Comparison of ENCODE assay signal across 1 cellular context in the genomic region with DNA sequence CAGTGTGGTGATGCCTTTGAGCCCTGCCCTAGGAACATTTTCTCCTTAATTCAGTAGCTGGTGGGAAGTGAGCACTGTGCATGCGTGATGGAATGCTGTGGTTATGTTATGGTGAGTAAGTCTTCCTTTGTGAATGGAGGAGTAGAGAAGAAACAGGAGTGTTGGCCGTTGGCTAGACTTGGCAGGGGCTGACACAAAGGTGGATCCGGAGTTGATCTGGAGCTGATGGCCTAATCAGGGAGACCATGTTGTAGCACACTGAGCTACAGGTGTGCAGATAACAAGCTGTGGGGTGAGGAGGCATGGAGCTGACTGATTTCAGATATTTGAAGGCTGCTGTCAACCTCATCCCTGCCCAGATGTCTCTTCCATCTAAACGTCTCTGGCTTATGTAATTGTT.
A peak's percentile ranks its signal among the peaks of the same experiment; 100 is the strongest.
TF ChIP-seq lines count a peak whose summit lies in the region.

No MANE protein-coding gene starts in this region.

TF ChIP-seq in K562, 482 proteins besides CTCF, POLR2A, EP300 and RAD21 (continued from another document and continues in another):
- TF ChIP-seq NCOA1 (IDR thresholded peaks at IDR 0.05; ENCODE audit: low read depth) (peak; percentile 40; the same call in 1 of the 2 replicates), REST (CRISPR knock-in tag; IDR thresholded peaks at IDR 0.05; ENCODE audit: low read depth) (no peak), SUPT5H (IDR thresholded peaks at IDR 0.05) (no peak), POLR3A (IDR thresholded peaks at IDR 0.05; ENCODE audit: borderline replicate concordance, extremely low read depth, insufficient read depth, insufficient read length) (no peak), SMAD4 (CRISPR knock-in tag; conservative IDR thresholded peaks at IDR 0.05) (peak; percentile 59; the same call in 1 of the 2 replicates), SRSF7 (optimal IDR thresholded peaks at IDR 0.05; ENCODE audit: low read depth, low read length) (no peak), CTBP1 (IDR thresholded peaks at IDR 0.05; ENCODE audit: borderline replicate concordance) (peak; percentile 54; the same call in 1 of the 2 replicates), NR3C1 (CRISPR knock-in tag; IDR thresholded peaks at IDR 0.05) (no peak), ZNF165 (CRISPR knock-in tag; IDR thresholded peaks at IDR 0.05; ENCODE audit: borderline replicate concordance) (no peak), DIDO1 (tag; IDR thresholded peaks at IDR 0.05; ENCODE audit: low read depth) (no peak), ZSCAN29 (IDR thresholded peaks at IDR 0.05) (no peak), ARID1B (IDR thresholded peaks at IDR 0.05) (peak; percentile 82), RBM39 (optimal IDR thresholded peaks at IDR 0.05; ENCODE audit: low read depth, low read length) (no peak), CREB5 (CRISPR knock-in tag; IDR thresholded peaks at IDR 0.05) (no peak), CBFA2T3 (IDR thresholded peaks at IDR 0.05) (peak; percentile 95), SMARCA4 (IDR thresholded peaks at IDR 0.05) (peak; percentile 26; the same call in 1 of the 2 replicates), PHTF2 (CRISPR knock-in tag; IDR thresholded peaks at IDR 0.05) (no peak), ELK3 (CRISPR knock-in tag; IDR thresholded peaks at IDR 0.05) (no peak), ZNF146 (CRISPR knock-in tag; IDR thresholded peaks at IDR 0.05; ENCODE audit: unreplicated experiment) (no peak), BRF1 (IDR thresholded peaks at IDR 0.05; ENCODE audit: borderline replicate concordance, extremely low read depth, insufficient read length) (no peak), TEAD4 (IDR thresholded peaks at IDR 0.05; ENCODE audit: low read length) (peak; percentile 94), TEAD4 (CRISPR knock-in tag; IDR thresholded peaks at IDR 0.05; ENCODE audit: borderline replicate concordance) (no peak), MAFK (IDR thresholded peaks at IDR 0.05; ENCODE audit: low read length) (no peak), STAT5A (IDR thresholded peaks at IDR 0.05; ENCODE audit: borderline replicate concordance, low read length) (peak; percentile 73), NRF1 (conservative IDR thresholded peaks at IDR 0.05 in 1 of 2, IDR thresholded peaks at IDR 0.05 in 1 of 2) (peak; percentile 61 to 67), CREB1 (IDR thresholded peaks at IDR 0.05) (no peak), CREB1 (CRISPR knock-in tag; IDR thresholded peaks at IDR 0.05) (no peak), IRF1 (CRISPR knock-in tag; IDR thresholded peaks at IDR 0.05; ENCODE audit: borderline replicate concordance) (no peak), TAL1 (IDR thresholded peaks at IDR 0.05) (peak; percentile 83), DMBX1 (CRISPR knock-in tag; IDR thresholded peaks at IDR 0.05; ENCODE audit: borderline replicate concordance) (peak; percentile 27; the same call in 1 of the 2 replicates), MTA2 (IDR thresholded peaks at IDR 0.05; ENCODE audit: low read depth) (peak; percentile 13; the same call in 1 of the 2 replicates), HINFP (tag; conservative IDR thresholded peaks at IDR 0.05; ENCODE audit: low read depth) (no peak), ZNF512 (tag; IDR thresholded peaks at IDR 0.05) (no peak), RBBP5 (IDR thresholded peaks at IDR 0.05; ENCODE audit: borderline replicate concordance, insufficient read depth, low read length, poor library complexity, severe bottlenecking) (no peak), ZC3H11A (IDR thresholded peaks at IDR 0.05; ENCODE audit: low read depth, low read length) (no peak), SIN3B (IDR thresholded peaks at IDR 0.05; ENCODE audit: low read depth) (no peak), ZNF239 (CRISPR knock-in tag; IDR thresholded peaks at IDR 0.05) (no peak), ZNF584 (CRISPR knock-in tag; IDR thresholded peaks at IDR 0.05; ENCODE audit: low read depth) (no peak), POLR2AphosphoS5 (IDR thresholded peaks at IDR 0.05; ENCODE audit: control insufficient read depth, insufficient read depth, low read depth, low read length) (peak; percentile 83), ZBTB7A (IDR thresholded peaks at IDR 0.05; ENCODE audit: borderline replicate concordance, control insufficient read depth, low read depth, low read length) (no peak), FOS (IDR thresholded peaks at IDR 0.05; ENCODE audit: extremely low read depth, insufficient read length) (no peak), TCF3 (CRISPR knock-in tag; IDR thresholded peaks at IDR 0.05) (peak; percentile 87), SRSF1 (IDR thresholded peaks at IDR 0.05; ENCODE audit: low read depth, low read length) (no peak), CC2D1A (IDR thresholded peaks at IDR 0.05) (peak; percentile 29; the same call in 1 of the 2 replicates), CEBPB (tag; IDR thresholded peaks at IDR 0.05) (no peak), ZC3H4 (CRISPR knock-in tag; IDR thresholded peaks at IDR 0.05; ENCODE audit: borderline replicate concordance) (no peak), NFIC (IDR thresholded peaks at IDR 0.05) (peak; percentile 76), ZNF263 (CRISPR knock-in tag; IDR thresholded peaks at IDR 0.05; ENCODE audit: borderline replicate concordance) (no peak), ZZZ3 (IDR thresholded peaks at IDR 0.05) (no peak), FOXM1 (IDR thresholded peaks at IDR 0.05; ENCODE audit: low read depth) (peak; percentile 41; the same call in 1 of the 2 replicates), FOXM1 (CRISPR knock-in tag; IDR thresholded peaks at IDR 0.05; ENCODE audit: low read depth) (no peak), SAFB2 (IDR thresholded peaks at IDR 0.05; ENCODE audit: borderline replicate concordance, low read depth, low read length, severe bottlenecking) (no peak), ZNF23 (CRISPR knock-in tag; IDR thresholded peaks at IDR 0.05) (no peak), PML (IDR thresholded peaks at IDR 0.05; ENCODE audit: low read length) (peak; percentile 72), ZNF561 (CRISPR knock-in tag; conservative IDR thresholded peaks at IDR 0.05) (no peak)
- TF ChIP-seq, protein P1, sequence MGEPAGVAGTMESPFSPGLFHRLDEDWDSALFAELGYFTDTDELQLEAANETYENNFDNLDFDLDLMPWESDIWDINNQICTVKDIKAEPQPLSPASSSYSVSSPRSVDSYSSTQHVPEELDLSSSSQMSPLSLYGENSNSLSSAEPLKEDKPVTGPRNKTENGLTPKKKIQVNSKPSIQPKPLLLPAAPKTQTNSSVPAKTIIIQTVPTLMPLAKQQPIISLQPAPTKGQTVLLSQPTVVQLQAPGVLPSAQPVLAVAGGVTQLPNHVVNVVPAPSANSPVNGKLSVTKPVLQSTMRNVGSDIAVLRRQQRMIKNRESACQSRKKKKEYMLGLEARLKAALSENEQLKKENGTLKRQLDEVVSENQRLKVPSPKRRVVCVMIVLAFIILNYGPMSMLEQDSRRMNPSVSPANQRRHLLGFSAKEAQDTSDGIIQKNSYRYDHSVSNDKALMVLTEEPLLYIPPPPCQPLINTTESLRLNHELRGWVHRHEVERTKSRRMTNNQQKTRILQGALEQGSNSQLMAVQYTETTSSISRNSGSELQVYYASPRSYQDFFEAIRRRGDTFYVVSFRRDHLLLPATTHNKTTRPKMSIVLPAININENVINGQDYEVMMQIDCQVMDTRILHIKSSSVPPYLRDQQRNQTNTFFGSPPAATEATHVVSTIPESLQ (CRISPR knock-in tag; IDR thresholded peaks at IDR 0.05), result no peak
- TF ChIP-seq, protein P2, sequence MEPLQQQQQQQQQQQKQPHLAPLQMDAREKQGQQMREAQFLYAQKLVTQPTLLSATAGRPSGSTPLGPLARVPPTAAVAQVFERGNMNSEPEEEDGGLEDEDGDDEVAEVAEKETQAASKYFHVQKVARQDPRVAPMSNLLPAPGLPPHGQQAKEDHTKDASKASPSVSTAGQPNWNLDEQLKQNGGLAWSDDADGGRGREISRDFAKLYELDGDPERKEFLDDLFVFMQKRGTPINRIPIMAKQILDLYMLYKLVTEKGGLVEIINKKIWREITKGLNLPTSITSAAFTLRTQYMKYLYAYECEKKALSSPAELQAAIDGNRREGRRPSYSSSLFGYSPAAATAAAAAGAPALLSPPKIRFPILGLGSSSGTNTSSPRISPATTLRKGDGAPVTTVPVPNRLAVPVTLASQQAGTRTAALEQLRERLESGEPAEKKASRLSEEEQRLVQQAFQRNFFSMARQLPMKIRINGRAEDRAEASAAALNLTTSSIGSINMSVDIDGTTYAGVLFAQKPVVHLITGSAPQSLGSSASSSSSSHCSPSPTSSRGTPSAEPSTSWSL (CRISPR knock-in tag; IDR thresholded peaks at IDR 0.05; ENCODE audit: borderline replicate concordance), result no peak
- TF ChIP-seq, protein P3, sequence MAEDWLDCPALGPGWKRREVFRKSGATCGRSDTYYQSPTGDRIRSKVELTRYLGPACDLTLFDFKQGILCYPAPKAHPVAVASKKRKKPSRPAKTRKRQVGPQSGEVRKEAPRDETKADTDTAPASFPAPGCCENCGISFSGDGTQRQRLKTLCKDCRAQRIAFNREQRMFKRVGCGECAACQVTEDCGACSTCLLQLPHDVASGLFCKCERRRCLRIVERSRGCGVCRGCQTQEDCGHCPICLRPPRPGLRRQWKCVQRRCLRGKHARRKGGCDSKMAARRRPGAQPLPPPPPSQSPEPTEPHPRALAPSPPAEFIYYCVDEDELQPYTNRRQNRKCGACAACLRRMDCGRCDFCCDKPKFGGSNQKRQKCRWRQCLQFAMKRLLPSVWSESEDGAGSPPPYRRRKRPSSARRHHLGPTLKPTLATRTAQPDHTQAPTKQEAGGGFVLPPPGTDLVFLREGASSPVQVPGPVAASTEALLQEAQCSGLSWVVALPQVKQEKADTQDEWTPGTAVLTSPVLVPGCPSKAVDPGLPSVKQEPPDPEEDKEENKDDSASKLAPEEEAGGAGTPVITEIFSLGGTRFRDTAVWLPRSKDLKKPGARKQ (CRISPR knock-in tag; IDR thresholded peaks at IDR 0.05), result no peak
